ENCODE assay signal across 17 cellular contexts in the genomic region with DNA sequence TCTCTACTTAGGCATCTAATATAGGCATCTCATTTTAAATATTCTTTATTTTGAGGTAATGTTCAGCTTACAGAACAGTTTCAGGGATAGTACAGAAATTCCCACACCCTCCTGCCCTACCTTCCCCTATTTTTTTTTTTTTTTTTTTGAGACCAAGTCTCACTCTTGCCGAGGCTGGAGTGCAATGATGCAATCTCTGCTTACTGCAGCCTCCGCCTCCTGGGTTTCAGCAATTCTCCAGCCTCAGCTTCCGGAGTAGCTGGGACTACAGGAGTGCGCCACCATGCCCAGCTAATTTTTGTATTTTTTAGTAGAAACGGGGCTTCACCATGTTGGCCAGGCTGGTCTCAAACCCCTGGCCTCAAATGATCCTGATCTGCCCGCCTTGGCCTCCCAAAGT.
DNase-seq lines count a peak whose midpoint lies in the region; ATAC-seq and TF ChIP-seq lines count a peak whose summit lies in the region.
"Had no signal": no experiment of that assay in that cellular context is flagged by ENCODE, and none has a peak within 500 bp of the region (broad histone marks: within the 10 kb centered on the region; RNA-seq: fewer than 3 reads in every experiment).

No MANE protein-coding gene starts in this region.

- no peaks in the 10 kb centered on the region for H3K27me3 ChIP-seq in right atrium auricular region
- H3K27me3 ChIP-seq in right cardiac atrium (ENCODE audit: control insufficient read depth, insufficient read depth), result no peaks in the 10 kb centered on the region
- no peaks in the 10 kb centered on the region for H3K27me3 ChIP-seq in CD4-positive, alpha-beta memory T cell (ENCODE audit: insufficient read depth, low read length)
- no peaks in the 10 kb centered on the region for H3K27me3 ChIP-seq in dorsolateral prefrontal cortex
- H3K27me3 ChIP-seq: cardiac muscle cell, testis had no signal

- peak; percentile 26 for DNase-seq in left cardiac atrium
- DNase-seq in right atrium auricular region (ENCODE audit: low spot score), result no peak
- peak; percentile 49 for DNase-seq in SKM-1 (lab: John Stamatoyannopoulos, UW; ENCODE audit: unreplicated experiment)
- peak; percentile 22 to 58 (median 38) for DNase-seq in right cardiac atrium
- no peak for DNase-seq in CD4-positive, alpha-beta memory T cell
- no peak for DNase-seq in dorsolateral prefrontal cortex
- DNase-seq in amygdala (lab: John Stamatoyannopoulos, UW), result no peak
- DNase-seq: activated CD4-positive, alpha-beta T cell treated with anti-CD3 and anti-CD28 coated beads, Interleukin-2, amount 50 U/mL, for 48 hours; activated gamma-delta T cell treated with Interleukin-2 at 50 U/mL for 16 hours; NCI-H2107; NCI-H524 treated with DMSO at 0.1 percent for 48 hours; testis had no signal

- peaks cover 18 to 24% (median 21%) of the 10 kb centered on the region in 4 donors for H3K4me1 Mint-ChIP-seq in CD4-positive, alpha-beta memory T cell

- peaks cover 0 to 3% (median 0%) of the 10 kb centered on the region in 8 donors for H3K9me3 Mint-ChIP-seq in CD4-positive, alpha-beta memory T cell
- H3K9me3 Mint-ChIP-seq: nephron had no signal

- H3K27ac ChIP-seq in right atrium auricular region, result no peak overlapping the region
- no peak overlapping the region for H3K27ac ChIP-seq in right cardiac atrium (ENCODE audit: low read length)
- H3K27ac ChIP-seq in CD4-positive, alpha-beta memory T cell (ENCODE audit: low read depth, low read length), result no peak overlapping the region
- H3K27ac ChIP-seq in dorsolateral prefrontal cortex, result no peak overlapping the region
- H3K27ac ChIP-seq: cardiac muscle cell, epithelial cell of prostate, testis had no signal

- no peak overlapping the region for H3K4me3 ChIP-seq in right atrium auricular region
- no peak overlapping the region for H3K4me3 ChIP-seq in right cardiac atrium (ENCODE audit: low read length)
- H3K4me3 ChIP-seq in CD4-positive, alpha-beta memory T cell (ENCODE audit: low read length in 2 of 2), result no peak overlapping the region
- no peak overlapping the region for H3K4me3 ChIP-seq in dorsolateral prefrontal cortex
- H3K4me3 ChIP-seq: cardiac muscle cell, testis had no signal

- ATAC-seq in left cardiac atrium, result peak in 1 of 2 donors; percentile 28
- no peak for ATAC-seq in right cardiac atrium
- ATAC-seq in HG03439 (IDR thresholded peaks at IDR 0.05; ENCODE audit: unreplicated experiment), result no peak

- no peaks in the 10 kb centered on the region for H3K36me3 ChIP-seq in right atrium auricular region
- no peaks in the 10 kb centered on the region for H3K36me3 ChIP-seq in CD4-positive, alpha-beta memory T cell (ENCODE audit: insufficient read depth, low read length)

- H3K9me3 ChIP-seq in right atrium auricular region (no peaks in the 10 kb centered on the region), right cardiac atrium (ENCODE audit: control insufficient read depth, low read length) (no peaks in the 10 kb centered on the region)
- H3K9me3 ChIP-seq in CD4-positive, alpha-beta memory T cell (ENCODE audit: control insufficient read depth in 1 of 2, low read length in 2 of 2), result no peaks in the 10 kb centered on the region
- H3K9me3 ChIP-seq: testis had no signal

- CTCF ChIA-PET in CD4-positive, alpha-beta memory T cell (lab: Charles Lee; ENCODE audit: partially characterized antibody), result interaction anchor here (0.7 to 4.0 kb wide), 18 partner anchors 8 to 571 kb away, joined by 3 to 120 read pairs (median 5); partner anchors contain the start of genes EPB41L5 and TMEM177

- POLR2A ChIA-PET in CD4-positive, alpha-beta memory T cell (lab: Charles Lee; ENCODE audit: partially characterized antibody), result interaction anchor here (1.6 to 3.4 kb wide), 2 partner anchors 66 to 202 kb away, joined by 7 to 35 read pairs; no protein-coding TSS in a partner anchor

- peaks cover 0 to 1% of the 10 kb centered on the region in 2 donors for H3K27me3 Mint-ChIP-seq in CD4-positive, alpha-beta memory T cell
- H3K27me3 Mint-ChIP-seq: stimulated activated memory B cell treated with anti-CD40 and anti-IgM and Interleukin-4, amounts not matched to agents 10 μg/mL and 1 μg/mL and 100 μg/mL, for 72 hours had no signal

- no peak for TF ChIP-seq CTCF in right atrium auricular region (IDR thresholded peaks at IDR 0.05)
- TF ChIP-seq CTCF in dorsolateral prefrontal cortex (IDR thresholded peaks at IDR 0.05 in 54 of 56, conservative IDR thresholded peaks at IDR 0.05 in 2 of 56; ENCODE audit: low read depth in 1 of 56, partially characterized antibody in 56 of 56), result no peak

- H3K4me1 ChIP-seq in right atrium auricular region (peaks cover 0 to 20% of the 10 kb centered on the region in 2 donors), right cardiac atrium (ENCODE audit: control insufficient read depth, insufficient read depth, low read length) (no peaks in the 10 kb centered on the region)
- H3K4me1 ChIP-seq in CD4-positive, alpha-beta memory T cell (ENCODE audit: insufficient read depth, low read length), result peaks cover 23% of the 10 kb centered on the region
- H3K4me1 ChIP-seq: testis had no signal

- no peaks in the 10 kb centered on the region for H3K36me3 Mint-ChIP-seq in CD4-positive, alpha-beta memory T cell

- no peak overlapping the region for H3K27ac Mint-ChIP-seq in CD4-positive, alpha-beta memory T cell
- H3K27ac Mint-ChIP-seq: nephron; stimulated activated memory B cell treated with anti-CD40 and anti-IgM and Interleukin-4, amounts not matched to agents 10 μg/mL and 1 μg/mL and 100 μg/mL, for 72 hours had no signal

- 79% methylated on average over 6 of the region's 6 CpGs for WGBS in right cardiac atrium

- H3K4me3 Mint-ChIP-seq in CD4-positive, alpha-beta memory T cell, result peak overlapping the region in 1 of 8 donors; percentile 10
- H3K4me3 Mint-ChIP-seq: nephron; stimulated activated memory B cell treated with anti-CD40 and anti-IgM and Interleukin-4, amounts not matched to agents 10 μg/mL and 1 μg/mL and 100 μg/mL, for 72 hours had no signal

- intact Hi-C loops in left cardiac atrium (cut with DNase I), result loop anchor here in 1 of 2 donors (5.0 to 10.0 kb wide), 2 partner anchors 64 to 202 kb away; no protein-coding TSS in a partner anchor
- intact Hi-C loops in right cardiac atrium (cut with DNase I), result loop anchor here in 2 of 4 donors (5.0 to 10.0 kb wide), 2 partner anchors 64 to 977 kb away; no protein-coding TSS in a partner anchor
- intact Hi-C loops in CD4-positive, alpha-beta memory T cell (cut with micrococcal nuclease), result no loop called here
- intact Hi-C loops in dorsolateral prefrontal cortex (cut with DNase I), result loop anchor here (5.0 kb wide), 2 partner anchors 62 to 202 kb away; no protein-coding TSS in a partner anchor

Comparison
In these comparisons a context has a peak if more than half of its experiments do, and no peak if none do; other contexts are left out.
1. DNase-seq: peak in left cardiac atrium (single experiment), SKM-1 (single experiment) and right cardiac atrium (3 of 3); none in right atrium auricular region (single experiment), CD4-positive, alpha-beta memory T cell (0 of 5), dorsolateral prefrontal cortex (0 of 10) and amygdala (0 of 56).